ENCODE assay signal across 8 cellular contexts in genomic region chr17:31549121-31549524, GRCh38.
DNase-seq lines count a peak whose midpoint lies in the region; ATAC-seq and TF ChIP-seq lines count a peak whose summit lies in the region.

No MANE protein-coding gene starts in this region.

- peak; percentile 45 for ATAC-seq in DND-41 (ENCODE audit: insufficient read depth, low read depth)
- peak; percentile 6 for ATAC-seq in GM19467 (IDR thresholded peaks at IDR 0.05; ENCODE audit: unreplicated experiment)
- ATAC-seq in lung (ENCODE audit: insufficient read depth, low FRiP score) = peak; percentile 5
- ATAC-seq in GM21576 (IDR thresholded peaks at IDR 0.05; ENCODE audit: unreplicated experiment) = no peak

- TF ChIP-seq CTCF in DND-41 (IDR thresholded peaks at IDR 0.05; ENCODE audit: borderline replicate concordance, extremely low read depth, low read length, poor library complexity, severe bottlenecking) = no peak
- TF ChIP-seq CTCF in cardiac fibroblast (IDR thresholded peaks at IDR 0.05; ENCODE audit: low read depth, low read length) = no peak
- no peak for TF ChIP-seq CTCF in lung (IDR thresholded peaks at IDR 0.05; ENCODE audit: control extremely low read depth, extremely low read depth)

- H3K27ac ChIP-seq in DND-41 (ENCODE audit: low read length) = peak overlapping the region; percentile 66
- H3K27ac ChIP-seq in lung (ENCODE audit: low read depth in 1 of 2, low read length in 1 of 2) = peak overlapping the region; percentile 93 to 97
- peak overlapping the region; percentile 88 for H3K27ac ChIP-seq in thymus (ENCODE audit: low read depth)

- H3K4me3 ChIP-seq in DND-41 (ENCODE audit: low read depth in 1 of 2, low read length in 2 of 2) (peak overlapping the region; percentile 76 to 96), cardiac fibroblast (replicated peaks in 1 of 2; ENCODE audit: low read depth in 2 of 2, low read length in 2 of 2) (peak overlapping the region; percentile 73 to 83), lung (peak overlapping the region; percentile 82), thymus (ENCODE audit: low read length) (peak overlapping the region; percentile 90)

- H3K9me3 ChIP-seq in DND-41 (ENCODE audit: insufficient read depth, low read length, severe bottlenecking) = no peaks in the 10 kb centered on the region
- H3K9me3 ChIP-seq in lung (ENCODE audit: control insufficient read depth in 2 of 2, insufficient read depth in 1 of 2, low read length in 1 of 2) = no peaks in the 10 kb centered on the region
- H3K9me3 ChIP-seq in thymus (ENCODE audit: control insufficient read depth) = no peaks in the 10 kb centered on the region

- H3K79me2 ChIP-seq in DND-41 (ENCODE audit: insufficient read depth, low read length) = no peaks in the 10 kb centered on the region

- 0 to 1% methylated on average over 18 of the region's 18 CpGs for WGBS in lung, 2 donors
- WGBS in thymus = under 1% methylated on average over 18 of the region's 18 CpGs

- H3K36me3 ChIP-seq in DND-41 (ENCODE audit: insufficient read depth, low read length) (no peaks in the 10 kb centered on the region), lung (ENCODE audit: control insufficient read depth in 2 of 2, insufficient read depth in 2 of 2, low read length in 2 of 2) (no peaks in the 10 kb centered on the region), thymus (ENCODE audit: control insufficient read depth, insufficient read depth) (no peaks in the 10 kb centered on the region)

- DNase-seq in DND-41 = peak; percentile 58
- DNase-seq in NCI-H2171 (lab: John Stamatoyannopoulos, UW) = peak; percentile 40
- DNase-seq in cardiac fibroblast (ENCODE audit: low read depth in 2 of 2) = no peak
- no peak for DNase-seq in lung (ENCODE audit: low spot score)
- DNase-seq in hippocampal formation (lab: John Stamatoyannopoulos, UW) = no peak

- H4K20me1 ChIP-seq in DND-41 (ENCODE audit: insufficient read depth, low read length) = no peaks in the 10 kb centered on the region

- peak overlapping the region; percentile 79 for H3K9ac ChIP-seq in DND-41 (ENCODE audit: low read depth, low read length)

- H3K27me3 ChIP-seq in DND-41 (ENCODE audit: insufficient read depth, low read length, poor library complexity) = no peaks in the 10 kb centered on the region
- H3K27me3 ChIP-seq in lung (ENCODE audit: control insufficient read depth, insufficient read depth) = no peaks in the 10 kb centered on the region
- no peaks in the 10 kb centered on the region for H3K27me3 ChIP-seq in thymus (ENCODE audit: control insufficient read depth, insufficient read depth)

- H2AFZ ChIP-seq in DND-41 (ENCODE audit: low read depth, low read length) = peak overlapping the region; percentile 95

- H3K4me2 ChIP-seq in DND-41 (ENCODE audit: insufficient read depth, low read length) = peak overlapping the region; percentile 98

- H3K4me1 ChIP-seq in DND-41 (ENCODE audit: insufficient read depth, low read length) = peaks cover 23% of the 10 kb centered on the region
- peaks cover 0 to 4% of the 10 kb centered on the region in 2 donors for H3K4me1 ChIP-seq in lung (ENCODE audit: control insufficient read depth in 2 of 2, insufficient read depth in 2 of 2, low read length in 2 of 2)
- peaks cover 5% of the 10 kb centered on the region for H3K4me1 ChIP-seq in thymus (ENCODE audit: control insufficient read depth, insufficient read depth, low read length)

Comparison
In these comparisons a context has a peak if more than half of its experiments do, and no peak if none do; other contexts are left out.
1. DNase-seq: peak in DND-41 (single experiment) and NCI-H2171 (single experiment); none in cardiac fibroblast (0 of 2), lung (single experiment) and hippocampal formation (0 of 2).
2. Peak in every context shown above with its lines, with median percentiles within 50 percentile points of each other: H3K27ac ChIP-seq and H3K4me3 ChIP-seq.